In the genomic region with DNA sequence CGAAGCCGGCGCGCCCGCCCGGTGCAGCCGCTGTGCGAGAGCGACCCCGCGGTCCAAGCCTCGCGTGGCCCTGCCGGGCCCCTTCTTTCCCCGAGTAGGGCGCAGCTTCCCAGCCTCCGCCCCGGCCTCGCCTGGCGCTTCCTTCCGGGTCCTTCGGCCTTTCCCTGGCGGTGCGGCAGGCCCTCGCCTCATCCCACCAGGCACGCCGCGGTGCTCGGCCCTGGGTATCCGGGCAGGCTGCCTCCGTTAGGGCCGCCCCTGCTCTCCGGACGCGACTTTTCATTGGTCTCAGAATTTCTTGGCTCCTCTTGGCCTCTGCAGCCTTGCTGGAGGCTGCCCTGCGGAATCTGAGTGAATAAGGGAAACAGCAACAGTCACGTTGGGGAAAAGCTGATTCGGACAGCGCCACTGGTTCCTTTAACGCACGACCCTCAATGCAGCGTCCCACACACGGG, we compare ENCODE assay signal across 8 cellular contexts. TPM values are rescaled to one million over a fixed set of nuclear protein-coding genes. Genes with fewer than 3 reads are reported as not detected.
DNase-seq lines count a peak whose midpoint lies in the region; ATAC-seq and TF ChIP-seq lines count a peak whose summit lies in the region.

No MANE protein-coding gene starts in this region.

- peak overlapping the region; percentile 93 for H3K4ac ChIP-seq in mesendoderm (ENCODE audit: low read depth, low read length)

- H3K23ac ChIP-seq in mesendoderm (ENCODE audit: low read length), result peak overlapping the region; percentile 89

- H3K27ac ChIP-seq in endodermal cell (ENCODE audit: low read depth, low read length) (peak overlapping the region; percentile 88), mesendoderm (ENCODE audit: low read depth, low read length) (peak overlapping the region; percentile 93)

- no peaks in the 10 kb centered on the region for H3K9me3 Mint-ChIP-seq in endodermal cell
- H3K9me3 Mint-ChIP-seq in stimulated activated effector memory CD8-positive, alpha-beta T cell treated with anti-CD3 and anti-CD28 coated beads, Interleukin-12 subunit alpha, Interleukin-12 subunit beta, amount 100 ng/mL, for 72 hours, result no peaks in the 10 kb centered on the region

- peaks cover 14% of the 10 kb centered on the region for H3K4me1 Mint-ChIP-seq in endodermal cell
- peaks cover 43% of the 10 kb centered on the region for H3K4me1 Mint-ChIP-seq in stimulated activated effector memory CD8-positive, alpha-beta T cell treated with anti-CD3 and anti-CD28 coated beads, Interleukin-12 subunit alpha, Interleukin-12 subunit beta, amount 100 ng/mL, for 72 hours

- H3K4me1 ChIP-seq in endodermal cell (ENCODE audit: control insufficient read depth, insufficient read depth, low read length) (no peaks in the 10 kb centered on the region), mesendoderm (ENCODE audit: control insufficient read depth, low read depth, low read length) (no peaks in the 10 kb centered on the region)

- H3K79me1 ChIP-seq in mesendoderm (ENCODE audit: low read length), result peaks cover 7% of the 10 kb centered on the region

- peaks cover 1% of the 10 kb centered on the region for H3K27me3 Mint-ChIP-seq in endodermal cell (ENCODE audit: insufficient read depth)

- no peak overlapping the region for H2BK15ac ChIP-seq in mesendoderm (replicated peaks; ENCODE audit: low read depth)

- H3K56ac ChIP-seq in mesendoderm (ENCODE audit: low read length), result peak overlapping the region; percentile 98

- H3K79me2 ChIP-seq in mesendoderm (ENCODE audit: control insufficient read depth, insufficient read depth, low read length), result no peaks in the 10 kb centered on the region

- DNase-seq in NCI-H524 (lab: John Stamatoyannopoulos, UW) (peak; percentile 48 to 51), NCI-H524 treated with DMSO at 0.1 percent for 48 hours (lab: John Stamatoyannopoulos, UW) (no peak), HCEC 1CT (peak; percentile 72), LNCaP clone FGC (ENCODE audit: low read depth) (peak; percentile 77), endodermal cell (peak; percentile 82), mesendoderm (peak; percentile 82)
- peak; percentile 66 for DNase-seq in activated CD4-positive, CD25-positive, alpha-beta regulatory T cell treated with anti-CD3 and anti-CD28 coated beads, Interleukin-2, amount 50 U/mL, for 72 hours
- peak in 1 of 2 donors; percentile 83 for DNase-seq in stimulated activated effector memory CD8-positive, alpha-beta T cell treated with anti-CD3 and anti-CD28 coated beads, Interleukin-12 subunit alpha, Interleukin-12 subunit beta, amount 100 ng/mL, for 72 hours (ENCODE audit: low spot score in 2 of 2)

- H4K8ac ChIP-seq in mesendoderm (ENCODE audit: low read depth, low read length), result no peak overlapping the region

- WGBS in endodermal cell (ENCODE audit: insufficient coverage in 1 of 2, insufficient read length in 1 of 2), 2 experiments, result 1% methylated on average over 27 to 43 of the region's 43 CpGs
- no CpG with 5 or more reads among the region's 43 CpGs for WGBS in mesendoderm (ENCODE audit: extremely low coverage, insufficient coverage, low lambda C conversion rate)

- ATAC-seq in stimulated activated effector memory CD8-positive, alpha-beta T cell treated with anti-CD3 and anti-CD28 coated beads, Interleukin-12 subunit alpha, Interleukin-12 subunit beta, amount 100 ng/mL, for 72 hours, result peak; percentile 48

- H3K4me3 ChIP-seq in LNCaP clone FGC (ENCODE audit: low read depth, low read length) (peak overlapping the region; percentile 75), endodermal cell (ENCODE audit: low read length) (peak overlapping the region; percentile 97), mesendoderm (ENCODE audit: low read length) (peak overlapping the region; percentile 87)

- no peak overlapping the region for H4K5ac ChIP-seq in mesendoderm (ENCODE audit: low read length)

- peaks cover 25% of the 10 kb centered on the region for H3K36me3 Mint-ChIP-seq in endodermal cell (ENCODE audit: low read depth)
- H3K36me3 Mint-ChIP-seq in stimulated activated effector memory CD8-positive, alpha-beta T cell treated with anti-CD3 and anti-CD28 coated beads, Interleukin-12 subunit alpha, Interleukin-12 subunit beta, amount 100 ng/mL, for 72 hours, result peaks cover 14% of the 10 kb centered on the region

- H3K27me3 ChIP-seq in endodermal cell (ENCODE audit: control insufficient read depth, insufficient read depth, low read length, poor library complexity, severe bottlenecking) (no peaks in the 10 kb centered on the region), mesendoderm (ENCODE audit: insufficient read depth, low read length, poor library complexity) (no peaks in the 10 kb centered on the region)

- H2BK5ac ChIP-seq in mesendoderm (ENCODE audit: low read length), result peak overlapping the region; percentile 63

- peak overlapping the region; percentile 78 for H2AK5ac ChIP-seq in mesendoderm (ENCODE audit: low read length)

- TF ChIP-seq CTCF in LNCaP clone FGC (IDR thresholded peaks at IDR 0.05; ENCODE audit: control insufficient read depth, extremely low read depth, insufficient read depth), result no peak
- no peak for TF ChIP-seq CTCF in endodermal cell (conservative IDR thresholded peaks at IDR 0.05)

- peak overlapping the region; percentile 94 for H3K4me2 ChIP-seq in mesendoderm (ENCODE audit: low read length)

- H3K9ac ChIP-seq in endodermal cell (ENCODE audit: extremely low read depth, low read length, poor library complexity, severe bottlenecking) (peak overlapping the region; percentile 86), mesendoderm (ENCODE audit: low read length) (peak overlapping the region; percentile 99)

- H2BK120ac ChIP-seq in mesendoderm (ENCODE audit: low read depth, low read length), result peak overlapping the region; percentile 63

- peak overlapping the region; percentile 92 for H3K27ac Mint-ChIP-seq in endodermal cell
- peak overlapping the region; percentile 89 for H3K27ac Mint-ChIP-seq in stimulated activated effector memory CD8-positive, alpha-beta T cell treated with anti-CD3 and anti-CD28 coated beads, Interleukin-12 subunit alpha, Interleukin-12 subunit beta, amount 100 ng/mL, for 72 hours

- peak overlapping the region; percentile 69 for H3K18ac ChIP-seq in mesendoderm (ENCODE audit: low read length)

- H3K36me3 ChIP-seq in endodermal cell (ENCODE audit: control insufficient read depth, insufficient read depth, low read length), result peaks cover 18% of the 10 kb centered on the region
- no peaks in the 10 kb centered on the region for H3K36me3 ChIP-seq in mesendoderm (ENCODE audit: control insufficient read depth, insufficient read depth, low read length)

- H3K9me3 ChIP-seq in endodermal cell (ENCODE audit: control insufficient read depth, low read length), result no peaks in the 10 kb centered on the region

- H3K4me3 Mint-ChIP-seq in endodermal cell, result peak overlapping the region; percentile 85
- peak overlapping the region; percentile 87 for H3K4me3 Mint-ChIP-seq in stimulated activated effector memory CD8-positive, alpha-beta T cell treated with anti-CD3 and anti-CD28 coated beads, Interleukin-12 subunit alpha, Interleukin-12 subunit beta, amount 100 ng/mL, for 72 hours

RNA-seq across cellular contexts. Expression of a gene that starts 0.4 kb away (rescaled TPM):
- total RNA-seq in endodermal cell, result 10 to 100 TPM; 50.4 to 61.6 TPM
- polyA plus RNA-seq in endodermal cell (2013, experiment 1 of 2), result 19.2 TPM
- 17.1 TPM for polyA plus RNA-seq in endodermal cell (2013, experiment 2 of 2)
- 4.3 TPM for polyA plus RNA-seq in mesendoderm (2013, experiment 1 of 2)
- polyA plus RNA-seq in mesendoderm (2013, experiment 2 of 2), result 4.6 TPM

RNA-seq across cellular contexts. Expression of a gene that starts 57.7 kb away (rescaled TPM):
- 10 to 100 TPM; 48.8 to 72.7 TPM for total RNA-seq in endodermal cell
- polyA plus RNA-seq in endodermal cell (2013, experiment 1 of 2), result 72.4 TPM
- polyA plus RNA-seq in endodermal cell (2013, experiment 2 of 2), result 65.4 TPM
- 57.0 TPM for polyA plus RNA-seq in mesendoderm (2013, experiment 1 of 2)
- polyA plus RNA-seq in mesendoderm (2013, experiment 2 of 2), result 55.7 TPM

RNA-seq across cellular contexts. Expression of a gene that starts 58.8 kb away (rescaled TPM):
- total RNA-seq in endodermal cell, result not detected
- polyA plus RNA-seq in endodermal cell (2013, experiment 1 of 2), result 0.18 TPM
- not detected for polyA plus RNA-seq in endodermal cell (2013, experiment 2 of 2)
- polyA plus RNA-seq in mesendoderm (2013, experiment 1 of 2), result not detected
- polyA plus RNA-seq in mesendoderm (2013, experiment 2 of 2), result not detected
